Comparison of ENCODE assay signal across 1 cellular context in genomic region chr15:74804935-74805334, GRCh38.
TF ChIP-seq lines count a peak whose summit lies in the region.

No MANE protein-coding gene starts in this region.

TF ChIP-seq in K562, 482 proteins besides CTCF, POLR2A, EP300 and RAD21:
- TF ChIP-seq PCBP2 (IDR thresholded peaks at IDR 0.05; ENCODE audit: low read depth, low read length, poor library complexity, severe bottlenecking) (no peak), KLF13 (tag; IDR thresholded peaks at IDR 0.05; ENCODE audit: borderline replicate concordance, low read depth) (no peak), FOSL1 (tag; conservative IDR thresholded peaks at IDR 0.05) (no peak), SPI1 (IDR thresholded peaks at IDR 0.05; ENCODE audit: borderline replicate concordance, low read depth, low read length) (no peak), HNRNPK (IDR thresholded peaks at IDR 0.05; ENCODE audit: low read depth, low read length, poor library complexity, severe bottlenecking) (no peak)
